Comparison of ENCODE assay signal across 29 cellular contexts in genomic region chr5:151565971-151566370, GRCh38. TPM values are rescaled to one million over a fixed set of nuclear protein-coding genes. Genes with fewer than 3 reads are reported as not detected.
"Had no signal": no experiment of that assay in that cellular context is flagged by ENCODE, and none has a peak within 500 bp of the region (broad histone marks: within the 10 kb centered on the region; RNA-seq: fewer than 3 reads in every experiment).

No MANE protein-coding gene starts in this region.

- FAIRE-seq: colon, endometrium, endothelial cell of umbilical vein, frontal cortex had no signal

- ATAC-seq: effector memory CD8-positive, alpha-beta T cell; esophagus mucosa; foreskin keratinocyte; gastrocnemius medialis; gastroesophageal sphincter; heart left ventricle; heart right ventricle had no signal

- H3K36me3 ChIP-seq: colonic mucosa, esophagus muscularis mucosa, gastrocnemius medialis, gastroesophageal sphincter, heart left ventricle, heart right ventricle had no signal

- H3K27ac ChIP-seq: colonic mucosa, coronary artery, dorsolateral prefrontal cortex, epithelial cell of prostate, esophagus muscularis mucosa, esophagus squamous epithelium, foreskin keratinocyte, gastrocnemius medialis, gastroesophageal sphincter, heart left ventricle, heart right ventricle had no signal

- DNase-seq: colonic mucosa; cortex of kidney; dermis blood vessel endothelial cell; dorsolateral prefrontal cortex; effector CD4-positive, alpha-beta T cell; effector CD8-positive, alpha-beta T cell; effector memory CD4-positive, alpha-beta T cell; effector memory CD8-positive, alpha-beta T cell; endodermal cell; erythroblast; esophagus squamous epithelium; foreskin fibroblast; foreskin keratinocyte; foreskin melanocyte; gastrocnemius medialis; glutamatergic neuron; head of caudate nucleus; heart left ventricle; heart right ventricle had no signal

- H3K27me3 ChIP-seq: colonic mucosa, esophagus muscularis mucosa, esophagus squamous epithelium, foreskin keratinocyte, gastrocnemius medialis, heart left ventricle, heart right ventricle had no signal

- H3K4me3 ChIP-seq: colonic mucosa, coronary artery, dorsolateral prefrontal cortex, esophagus muscularis mucosa, esophagus squamous epithelium, gastrocnemius medialis, gastroesophageal sphincter, heart left ventricle, heart right ventricle had no signal

RNA-seq across cellular contexts. Expression of gene FAT2, which starts 25.2 kb away (rescaled TPM):
- total RNA-seq: colonic mucosa, dermis microvascular lymphatic vessel endothelial cell, endothelial cell of umbilical vein, esophagus muscularis mucosa, gastrocnemius medialis had no signal
